ENCODE assay signal across 1 cellular context in genomic region chr7:5691536-5692090, GRCh38.
TF ChIP-seq lines count a peak whose summit lies in the region.

No MANE protein-coding gene starts in this region.

TF ChIP-seq in liver, 16 proteins besides CTCF, POLR2A, EP300 and RAD21 (continued from another document):
- TF ChIP-seq REST (IDR thresholded peaks at IDR 0.05), result no peak
- TF ChIP-seq GABPA (IDR thresholded peaks at IDR 0.05 in 1 of 2, conservative IDR thresholded peaks at IDR 0.05 in 1 of 2), result no peak
- TF ChIP-seq ZBTB33 (IDR thresholded peaks at IDR 0.05), result no peak
- no peak for TF ChIP-seq SP1 (IDR thresholded peaks at IDR 0.05)
- no peak for TF ChIP-seq FOXA1 (IDR thresholded peaks at IDR 0.05)
- TF ChIP-seq TAF1 (conservative IDR thresholded peaks at IDR 0.05), result no peak
- no peak for TF ChIP-seq YY1 (IDR thresholded peaks at IDR 0.05)
- TF ChIP-seq EGR1 (IDR thresholded peaks at IDR 0.05; ENCODE audit: low read depth in 2 of 2), result no peak
- no peak for TF ChIP-seq ATF3 (IDR thresholded peaks at IDR 0.05)
- no peak for TF ChIP-seq RXRA (IDR thresholded peaks at IDR 0.05)
